ENCODE assay signal across 9 cellular contexts in genomic region chr12:95700316-95700785, GRCh38.
A peak's percentile ranks its signal among the peaks of the same experiment; 100 is the strongest.
DNase-seq lines count a peak whose midpoint lies in the region; ATAC-seq and TF ChIP-seq lines count a peak whose summit lies in the region.
"Had no signal": no experiment of that assay in that cellular context is flagged by ENCODE, and none has a peak within 500 bp of the region (broad histone marks: within the 10 kb centered on the region; RNA-seq: fewer than 3 reads in every experiment).

No MANE protein-coding gene starts in this region.

- H3K36me3 Mint-ChIP-seq in chondrocyte (ENCODE audit: low read depth): peaks cover 29% of the 10 kb centered on the region
- H3K36me3 Mint-ChIP-seq in activated CD8-positive, alpha-beta T cell treated with anti-CD3 and anti-CD28 coated beads for 36 hours (ENCODE audit: low read depth): no peaks in the 10 kb centered on the region

- H3K27ac ChIP-seq in testis (no peak overlapping the region), spleen (peak overlapping the region in 3 of 8 donors; percentile 8 to 53 (median 47))
- H3K27ac ChIP-seq: cardiac muscle cell had no signal

- TF ChIP-seq CTCF in chondrocyte (IDR thresholded peaks at IDR 0.05) (no peak), testis (IDR thresholded peaks at IDR 0.05) (no peak), spleen (IDR thresholded peaks at IDR 0.05 in 8 of 11, conservative IDR thresholded peaks at IDR 0.05 in 3 of 11) (no peak)
- no peak for TF ChIP-seq CTCF in activated CD8-positive, alpha-beta T cell treated with anti-CD3 and anti-CD28 coated beads for 36 hours (IDR thresholded peaks at IDR 0.05)

- no peaks in the 10 kb centered on the region for H3K27me3 Mint-ChIP-seq in chondrocyte (ENCODE audit: low read depth)
- no peaks in the 10 kb centered on the region for H3K27me3 Mint-ChIP-seq in activated CD8-positive, alpha-beta T cell treated with anti-CD3 and anti-CD28 coated beads for 36 hours

- in situ Hi-C loops in Caki2 (cut with HindIII; ENCODE audit: low pct_unique_long_range_greater_than_20kb, low sequenced_read_pairs): no loop called here

- POLR2A ChIA-PET in activated CD8-positive, alpha-beta T cell treated with anti-CD3 and anti-CD28 coated beads for 36 hours (lab: Charles Lee): no interaction called here

- CTCF ChIA-PET in activated CD8-positive, alpha-beta T cell treated with anti-CD3 and anti-CD28 coated beads for 36 hours (lab: Charles Lee): interaction anchor here (0.6 kb wide), 1 partner anchor 254 kb away, joined by 3 read pairs; no protein-coding TSS in a partner anchor

- H3K4me3 ChIP-seq in testis: no peak overlapping the region
- H3K4me3 ChIP-seq in spleen: no peak overlapping the region
- H3K4me3 ChIP-seq: cardiac muscle cell had no signal

- WGBS in testis, 2 donors: 49 to 61% methylated on average over 7 of the region's 7 CpGs
- 37 to 63% (median 49%) methylated on average over 7 of the region's 7 CpGs for WGBS in spleen, 5 donors

- no peaks in the 10 kb centered on the region for H3K9me3 ChIP-seq in testis
- no peaks in the 10 kb centered on the region for H3K9me3 ChIP-seq in spleen

- DNase-seq in Caki2 (ENCODE audit: low read depth) (peak; percentile 21), chondrocyte (ENCODE audit: low spot score) (no peak), testis (no peak), spleen (no peak)
- DNase-seq in stimulated activated CD4-positive, alpha-beta T cell treated with anti-CD3 and anti-CD28 coated beads, Interleukin-4, amount 100 ng/mL, for 4 hours: no peak
- no peak for DNase-seq in activated CD8-positive, alpha-beta T cell treated with anti-CD3 and anti-CD28 coated beads for 36 hours

- H3K4me1 ChIP-seq in testis: no peaks in the 10 kb centered on the region
- H3K4me1 ChIP-seq in spleen: peaks cover 0 to 29% (median 13%) of the 10 kb centered on the region in 6 donors

- H3K36me3 ChIP-seq in testis (ENCODE audit: low read depth, missing control alignments) (no peaks in the 10 kb centered on the region), spleen (peaks cover 0 to 22% (median 0%) of the 10 kb centered on the region in 6 donors)
- H3K36me3 ChIP-seq: cardiac muscle cell had no signal

- peaks cover 49% of the 10 kb centered on the region for H3K4me1 Mint-ChIP-seq in chondrocyte (ENCODE audit: low read depth)
- H3K4me1 Mint-ChIP-seq in activated CD8-positive, alpha-beta T cell treated with anti-CD3 and anti-CD28 coated beads for 36 hours (ENCODE audit: low read depth): no peaks in the 10 kb centered on the region

- H3K9me3 Mint-ChIP-seq in chondrocyte (ENCODE audit: low read depth): no peaks in the 10 kb centered on the region
- no peaks in the 10 kb centered on the region for H3K9me3 Mint-ChIP-seq in activated CD8-positive, alpha-beta T cell treated with anti-CD3 and anti-CD28 coated beads for 36 hours

- TF ChIP-seq POLR2A in testis (IDR thresholded peaks at IDR 0.05) (no peak), spleen (IDR thresholded peaks at IDR 0.05) (no peak)

- intact Hi-C loops in testis (cut with DNase I; ENCODE audit: low total_unique reads) (no loop called here), spleen (cut with DNase I; ENCODE audit: low total_unique reads) (no loop called here)
- intact Hi-C loops in activated CD8-positive, alpha-beta T cell treated with anti-CD3 and anti-CD28 coated beads for 36 hours (cut with micrococcal nuclease): no loop called here

- no peak overlapping the region for H3K4me3 Mint-ChIP-seq in chondrocyte (ENCODE audit: unreplicated experiment)
- no peak overlapping the region for H3K4me3 Mint-ChIP-seq in activated CD8-positive, alpha-beta T cell treated with anti-CD3 and anti-CD28 coated beads for 36 hours

- H3K27me3 ChIP-seq in testis: no peaks in the 10 kb centered on the region
- H3K27me3 ChIP-seq in spleen (replicated peaks in 1 of 7): no peaks in the 10 kb centered on the region
- H3K27me3 ChIP-seq: cardiac muscle cell had no signal

- H3K27ac Mint-ChIP-seq in chondrocyte (ENCODE audit: unreplicated experiment): peak overlapping the region; percentile 71
- no peak overlapping the region for H3K27ac Mint-ChIP-seq in activated CD8-positive, alpha-beta T cell treated with anti-CD3 and anti-CD28 coated beads for 36 hours

- ATAC-seq in GM19463 (IDR thresholded peaks at IDR 0.05; ENCODE audit: unreplicated experiment) (peak; percentile 97), HG03439 (IDR thresholded peaks at IDR 0.05; ENCODE audit: unreplicated experiment) (peak; percentile 99)
- ATAC-seq in activated CD8-positive, alpha-beta T cell treated with anti-CD3 and anti-CD28 coated beads for 36 hours: no peak
